In the genomic region with DNA sequence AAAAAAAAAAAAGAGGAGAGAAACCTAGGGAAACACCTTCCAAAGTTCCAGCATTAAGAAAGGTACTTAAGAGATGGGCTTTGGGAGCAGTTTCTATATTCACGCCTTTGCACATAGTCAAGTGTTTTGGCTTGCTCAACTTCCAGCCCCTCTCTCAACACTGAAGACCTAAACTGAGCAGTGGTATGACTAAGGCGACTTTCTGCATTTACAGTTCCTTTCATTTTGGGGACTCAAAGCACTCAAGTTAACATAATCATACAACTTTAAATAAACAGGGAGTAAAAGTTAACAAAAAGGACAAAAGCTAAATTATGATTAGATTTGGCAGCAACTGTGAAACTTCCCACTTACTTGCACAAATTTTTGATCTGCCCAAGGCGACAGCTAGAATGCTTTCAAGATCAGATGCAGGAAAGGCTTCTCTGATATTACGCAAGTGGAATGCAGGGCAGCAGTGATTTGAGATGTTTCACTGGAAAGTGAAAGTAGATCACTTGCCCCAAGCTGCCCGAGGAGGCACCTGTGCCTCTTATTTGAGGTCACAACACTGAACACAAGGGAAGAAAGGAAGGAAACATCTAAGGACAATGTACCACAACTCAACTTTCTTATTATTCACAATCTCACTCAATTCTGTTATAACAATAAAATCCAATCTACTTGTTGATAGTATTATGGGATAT, we compare ENCODE assay signal across 7 cellular contexts.
A peak's percentile ranks its signal among the peaks of the same experiment; 100 is the strongest.
DNase-seq lines count a peak whose midpoint lies in the region; ATAC-seq and TF ChIP-seq lines count a peak whose summit lies in the region.

No MANE protein-coding gene starts in this region.

- intact Hi-C loops in spleen (cut with DNase I; ENCODE audit: low total_unique reads): loop anchor here (5.0 kb wide), 2 partner anchors 288 to 773 kb away; no protein-coding TSS in a partner anchor

- no peak overlapping the region for H3K4me3 ChIP-seq in choroid plexus epithelial cell (ENCODE audit: low read depth, low read length)
- peak overlapping the region in 3 of 8 donors; percentile 1 to 37 (median 13) for H3K4me3 ChIP-seq in spleen

- no peak for TF ChIP-seq POLR2A in spleen (IDR thresholded peaks at IDR 0.05)

- peaks cover 5 to 22% (median 10%) of the 10 kb centered on the region in 6 donors for H3K4me1 ChIP-seq in spleen

- ATAC-seq in GM19438 (IDR thresholded peaks at IDR 0.05; ENCODE audit: low read depth, unreplicated experiment) (peak; percentile 70), HG03039 (IDR thresholded peaks at IDR 0.05; ENCODE audit: unreplicated experiment) (no peak)

- no peak for TF ChIP-seq CTCF in choroid plexus epithelial cell (conservative IDR thresholded peaks at IDR 0.05; ENCODE audit: low read depth, low read length)
- no peak for TF ChIP-seq CTCF in spleen (IDR thresholded peaks at IDR 0.05 in 8 of 11, conservative IDR thresholded peaks at IDR 0.05 in 3 of 11)

- peaks cover 0 to 7% (median 0%) of the 10 kb centered on the region in 6 donors for H3K36me3 ChIP-seq in spleen

- H3K27me3 ChIP-seq in spleen (replicated peaks in 1 of 7): no peaks in the 10 kb centered on the region

- no peaks in the 10 kb centered on the region for H3K9me3 ChIP-seq in spleen

- peak overlapping the region in 7 of 8 donors; percentile 18 to 68 (median 50) for H3K27ac ChIP-seq in spleen

- WGBS in spleen, 5 donors: 20 to 26% (median 23%) methylated on average over 5 of the region's 5 CpGs

- peak; percentile 81 for DNase-seq in NCI-H226
- DNase-seq in choroid plexus epithelial cell (ENCODE audit: low read depth): peak; percentile 32
- DNase-seq in spleen: peak; percentile 59
- DNase-seq in cortex of kidney (lab: John Stamatoyannopoulos, UW): no peak
- DNase-seq in amniotic stem cell (lab: John Stamatoyannopoulos, UW): no peak

Comparison
In these comparisons a context has a peak if more than half of its experiments do, and no peak if none do; other contexts are left out.
1. DNase-seq: peak in NCI-H226 (single experiment), choroid plexus epithelial cell (single experiment) and spleen (single experiment); none in cortex of kidney (single experiment) and amniotic stem cell (single experiment).